Comparison of ENCODE assay signal across 1 cellular context in the genomic region with DNA sequence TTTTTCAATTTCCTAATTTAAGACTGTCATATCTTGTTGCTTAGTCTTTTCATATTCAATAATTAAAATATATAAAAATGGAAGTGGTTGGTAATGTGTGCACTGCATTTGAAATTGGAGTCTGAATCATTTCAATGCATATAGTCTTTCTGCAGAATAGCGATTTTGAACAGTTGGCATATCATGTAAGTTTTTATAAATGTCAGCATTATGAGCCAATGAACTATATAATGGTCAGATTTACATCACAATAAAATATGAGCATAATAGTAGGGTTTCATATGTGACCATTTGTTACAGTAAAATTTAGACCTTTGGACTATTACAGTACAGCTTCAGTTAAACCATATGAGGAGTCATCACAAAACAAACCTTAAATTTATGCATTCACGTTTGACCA.
TF ChIP-seq lines count a peak whose summit lies in the region.

No MANE protein-coding gene starts in this region.

TF ChIP-seq in HepG2, 621 proteins besides CTCF, POLR2A, EP300 and RAD21:
- TF ChIP-seq PCBP1 (IDR thresholded peaks at IDR 0.05; ENCODE audit: borderline replicate concordance, low read depth, low read length) (no peak), MAFK (conservative IDR thresholded peaks at IDR 0.05 in 1 of 2, IDR thresholded peaks at IDR 0.05 in 1 of 2; ENCODE audit: low read length in 2 of 2) (peak; percentile 33 to 63; a peak in 2 of 4 replicates), IKZF4 (CRISPR knock-in tag; IDR thresholded peaks at IDR 0.05; ENCODE audit: borderline replicate concordance, low read depth, not compliant biosample characterization) (no peak), MAFF (IDR thresholded peaks at IDR 0.05; ENCODE audit: low read depth, low read length) (peak; percentile 46), ZNF414 (CRISPR knock-in tag; IDR thresholded peaks at IDR 0.05) (no peak), ZNF782 (CRISPR knock-in tag; IDR thresholded peaks at IDR 0.05; ENCODE audit: borderline replicate concordance) (no peak), ZNF557 (CRISPR knock-in tag; IDR thresholded peaks at IDR 0.05) (no peak)
TF ChIP-seq in HepG2: peak in this region for 2.
